19 cellular contexts compared by ENCODE assay signal in genomic region chr7:151309306-151309705, GRCh38. TPM values are rescaled to one million over a fixed set of nuclear protein-coding genes. Genes with fewer than 3 reads are reported as not detected.
DNase-seq lines count a peak whose midpoint lies in the region; ATAC-seq, FAIRE-seq and TF ChIP-seq lines count a peak whose summit lies in the region.
"Had no signal": no experiment of that assay in that cellular context is flagged by ENCODE, and none has a peak within 500 bp of the region (broad histone marks: within the 10 kb centered on the region; RNA-seq: fewer than 3 reads in every experiment).

No MANE protein-coding gene starts in this region.

- H3K9me3 ChIP-seq in astrocyte (ENCODE audit: insufficient read depth, low read depth, low read length) (peaks cover 5% of the 10 kb centered on the region), esophagus muscularis mucosa (peaks cover 0 to 7% (median 0%) of the 10 kb centered on the region in 4 donors)

- no peak overlapping the region for H3K4me3 Mint-ChIP-seq in astrocyte (ENCODE audit: unreplicated experiment)
- H3K4me3 Mint-ChIP-seq: activated naive CD8-positive, alpha-beta T cell treated with anti-CD3 and anti-CD28 coated beads for 36 hours; naive B cell; T-helper 17 cell had no signal

- intact Hi-C loops in esophagus muscularis mucosa (cut with DNase I): no loop called here

- H3K27ac ChIP-seq in astrocyte (ENCODE audit: low read depth, low read length): no peak overlapping the region
- H3K27ac ChIP-seq in esophagus muscularis mucosa (replicated peaks in 1 of 4): no peak overlapping the region
- H3K27ac ChIP-seq: epithelial cell of prostate, left lung had no signal

- peaks cover 23% of the 10 kb centered on the region for H3K27me3 Mint-ChIP-seq in astrocyte (ENCODE audit: low read depth, unreplicated experiment)

- TF ChIP-seq POLR2A in esophagus muscularis mucosa (IDR thresholded peaks at IDR 0.05; ENCODE audit: low read depth): no peak

- no peak overlapping the region for H3K4me2 ChIP-seq in astrocyte (ENCODE audit: low read length)

- H3K36me3 ChIP-seq in astrocyte (ENCODE audit: insufficient read depth, low read length) (no peaks in the 10 kb centered on the region), esophagus muscularis mucosa (no peaks in the 10 kb centered on the region)
- H3K36me3 ChIP-seq: left lung had no signal

- no peaks in the 10 kb centered on the region for H3K79me2 ChIP-seq in astrocyte (ENCODE audit: insufficient read depth, low read length)

- peaks cover 2% of the 10 kb centered on the region for H3K4me1 Mint-ChIP-seq in astrocyte (ENCODE audit: low read depth, unreplicated experiment)

- peak; percentile 37 for FAIRE-seq in astrocyte (lab: Jason Lieb, UNC)
- FAIRE-seq: GM18507 had no signal

- H3K27ac Mint-ChIP-seq in astrocyte (ENCODE audit: unreplicated experiment): no peak overlapping the region
- H3K27ac Mint-ChIP-seq: activated naive CD8-positive, alpha-beta T cell treated with anti-CD3 and anti-CD28 coated beads for 36 hours; naive B cell; T-helper 17 cell had no signal

- no peak for TF ChIP-seq EP300 in esophagus muscularis mucosa (IDR thresholded peaks at IDR 0.05)

- H3K9me3 Mint-ChIP-seq in astrocyte (ENCODE audit: unreplicated experiment): no peaks in the 10 kb centered on the region

- TF ChIP-seq CTCF in astrocyte (IDR thresholded peaks at IDR 0.05; ENCODE audit: insufficient read depth, low read depth, low read length): no peak
- TF ChIP-seq CTCF in esophagus muscularis mucosa (IDR thresholded peaks at IDR 0.05): no peak

- H3K4me3 ChIP-seq in astrocyte (ENCODE audit: insufficient read depth, low read depth, low read length) (no peak overlapping the region), esophagus muscularis mucosa (no peak overlapping the region)
- H3K4me3 ChIP-seq: left lung had no signal

- H3K4me1 ChIP-seq in astrocyte (ENCODE audit: insufficient read depth, low read length) (peaks cover 9% of the 10 kb centered on the region), esophagus muscularis mucosa (peaks cover 3 to 8% (median 6%) of the 10 kb centered on the region in 4 donors)
- H3K4me1 ChIP-seq: left lung had no signal

- no peak overlapping the region for H3K9ac ChIP-seq in astrocyte (ENCODE audit: low read length)

- no peak overlapping the region for H2AFZ ChIP-seq in astrocyte (ENCODE audit: low read depth, low read length)

- 54% methylated on average over 4 of the region's 4 CpGs for WGBS in esophagus muscularis mucosa

- ATAC-seq in GM21390 (IDR thresholded peaks at IDR 0.05; ENCODE audit: unreplicated experiment) (no peak), GM21515 (IDR thresholded peaks at IDR 0.05; ENCODE audit: unreplicated experiment) (no peak)
- ATAC-seq: left lung, T-helper 17 cell had no signal

- H3K27me3 ChIP-seq in astrocyte (ENCODE audit: insufficient read depth, low read length) (peaks cover 7% of the 10 kb centered on the region), esophagus muscularis mucosa (peaks cover 0 to 45% (median 5%) of the 10 kb centered on the region in 4 donors)

- H3K36me3 Mint-ChIP-seq in astrocyte (ENCODE audit: low read depth, unreplicated experiment): no peaks in the 10 kb centered on the region
- H3K36me3 Mint-ChIP-seq: activated naive CD8-positive, alpha-beta T cell treated with anti-CD3 and anti-CD28 coated beads for 36 hours; naive B cell had no signal

- H4K20me1 ChIP-seq in astrocyte (ENCODE audit: insufficient read depth, low read length): no peaks in the 10 kb centered on the region

- DNase-seq in A172 (ENCODE audit: low spot score) (peak; percentile 80), HCEC 1CT (peak; percentile 43), astrocyte (ENCODE audit: low read depth) (peak; percentile 89), hepatic stellate cell (ENCODE audit: low spot score) (peak; percentile 70), C1 segment of cervical spinal cord (lab: John Stamatoyannopoulos, UW) (no peak), esophagus muscularis mucosa (ENCODE audit: extremely low spot score) (no peak)
- DNase-seq: ACHN; activated naive CD8-positive, alpha-beta T cell treated with anti-CD3 and anti-CD28 coated beads for 36 hours; activated T-cell treated with anti-CD3 and anti-CD28 coated beads, Interleukin-2, amount 50 U/mL, for 1 hour; hippocampal formation; left lung; naive B cell; RPMI8226; stimulated activated CD4-positive, alpha-beta T cell treated with anti-CD3 and anti-CD28 coated beads, Interleukin-1b, Interleukin-23, amount 100 ng/mL, for 48 hours; T-helper 17 cell had no signal

RNA-seq across cellular contexts. Expression of gene NUB1, which starts 32.3 kb away (rescaled TPM):
- 48.5 and 58.0 TPM in 2 replicates for total RNA-seq in A172 (2014; rRNA removed; shearing (Covaris generic))
- total RNA-seq in astrocyte (38.8 and 41.6 TPM in 2 replicates), esophagus muscularis mucosa (10 to 100 TPM; 45.9 to 59.1 (median 53.0) TPM)

Comparison
In these comparisons a context has a peak if more than half of its experiments do, and no peak if none do; other contexts are left out.
1. DNase-seq: peak in A172 (single experiment), HCEC 1CT (single experiment), astrocyte (single experiment) and hepatic stellate cell (single experiment); none in C1 segment of cervical spinal cord (0 of 14) and esophagus muscularis mucosa (single experiment).